Comparison of ENCODE assay signal across 14 cellular contexts in the genomic region with DNA sequence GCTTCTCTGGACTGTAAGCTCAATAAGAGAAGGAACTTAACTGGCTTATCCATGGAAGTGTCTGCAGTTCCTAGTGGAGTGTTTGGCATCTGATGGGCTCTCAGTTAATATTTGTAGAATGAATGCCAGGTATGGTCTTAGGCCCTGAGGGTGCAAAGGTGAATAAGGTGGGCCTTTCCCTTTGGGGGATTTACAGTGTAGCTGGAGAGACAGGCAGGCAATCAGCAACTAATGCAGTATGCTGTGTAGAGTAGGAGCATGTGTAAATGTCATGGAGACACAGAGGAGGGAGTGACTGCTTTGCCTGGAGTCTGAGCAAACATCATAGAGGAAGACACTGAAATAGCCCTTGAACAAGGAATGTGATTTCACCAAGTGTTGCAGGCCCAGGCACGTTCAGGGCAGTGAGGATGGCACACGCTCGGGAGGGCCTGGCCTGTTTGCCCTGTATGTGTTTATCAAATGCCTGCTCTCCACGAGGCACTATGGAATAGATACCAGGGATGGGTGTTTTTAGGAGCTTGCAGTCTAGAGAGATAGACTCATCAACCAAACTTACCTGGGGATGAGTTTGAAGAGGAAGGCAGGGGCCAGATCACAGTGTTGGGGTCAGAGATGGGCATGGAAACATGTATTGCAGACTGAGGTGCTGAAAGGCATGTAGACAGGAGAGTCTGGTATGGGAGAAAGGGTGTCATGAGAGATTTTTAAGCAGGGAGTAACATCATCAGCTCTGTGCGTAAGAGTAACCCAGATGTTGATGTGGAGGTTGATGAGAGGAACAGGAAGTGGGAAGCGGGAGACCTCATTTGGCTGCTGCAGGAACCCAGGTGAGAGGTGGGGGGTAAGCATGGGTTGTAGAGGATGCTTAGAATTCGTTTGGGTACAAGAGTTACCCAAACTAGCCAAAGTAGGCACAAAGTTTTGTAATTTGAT. TPM values are rescaled to one million over a fixed set of nuclear protein-coding genes. Genes with fewer than 3 reads are reported as not detected.
DNase-seq lines count a peak whose midpoint lies in the region; ATAC-seq, FAIRE-seq and TF ChIP-seq lines count a peak whose summit lies in the region.
"Had no signal": no experiment of that assay in that cellular context is flagged by ENCODE, and none has a peak within 500 bp of the region (broad histone marks: within the 10 kb centered on the region; RNA-seq: fewer than 3 reads in every experiment).

No MANE protein-coding gene starts in this region.

- CTCF ChIA-PET in activated CD4-positive, alpha-beta memory T cell treated with anti-CD3 and anti-CD28 coated beads for 36 hours (lab: Charles Lee), result interaction anchor here (1.8 kb wide), 1 partner anchor 54 kb away, joined by 4 read pairs; the partner anchor contains the start of gene PLXNC1

- H3K9me3 ChIP-seq in Loucy (ENCODE audit: insufficient read depth, low read depth, low read length) (no peaks in the 10 kb centered on the region), keratinocyte (ENCODE audit: control insufficient read depth, low read depth, low read length) (no peaks in the 10 kb centered on the region), kidney (ENCODE audit: control insufficient read depth in 1 of 2, low read length in 2 of 2) (no peaks in the 10 kb centered on the region)

- intact Hi-C loops in activated CD4-positive, alpha-beta memory T cell treated with anti-CD3 and anti-CD28 coated beads for 36 hours (cut with micrococcal nuclease), result no loop called here
- intact Hi-C loops in kidney (cut with DNase I), result no loop called here

- no peaks in the 10 kb centered on the region for H3K36me3 ChIP-seq in Loucy (ENCODE audit: insufficient read depth, low read length)
- H3K36me3 ChIP-seq in keratinocyte (ENCODE audit: control insufficient read depth in 2 of 2, extremely low read depth in 1 of 2, insufficient read depth in 2 of 2, low read length in 2 of 2), result no peaks in the 10 kb centered on the region
- no peaks in the 10 kb centered on the region for H3K36me3 ChIP-seq in kidney (ENCODE audit: control insufficient read depth in 1 of 2, insufficient read depth in 2 of 2, low read length in 2 of 2)

- peak overlapping the region; percentile 10 for H3K9ac ChIP-seq in Loucy (ENCODE audit: low read depth, low read length, poor library complexity, severe bottlenecking)
- H3K9ac ChIP-seq in keratinocyte (ENCODE audit: control insufficient read depth, extremely low read depth, insufficient read depth, low read length), result no peak overlapping the region
- no peak overlapping the region for H3K9ac ChIP-seq in kidney (ENCODE audit: low read length in 2 of 2)

- DNase-seq in DMS153 treated with DMSO at 0.1 percent for 48 hours (lab: John Stamatoyannopoulos, UW; ENCODE audit: unreplicated experiment) (peak; percentile 62), keratinocyte (ENCODE audit: low read depth, low spot score) (peak; percentile 5), NCI-H1930 (lab: John Stamatoyannopoulos, UW) (no peak), kidney (no peak)
- peak; percentile 25 for DNase-seq in activated CD4-positive, alpha-beta memory T cell treated with anti-CD3 and anti-CD28 coated beads for 36 hours
- DNase-seq: activated CD4-positive, alpha-beta T cell treated with anti-CD3 and anti-CD28 coated beads, Interleukin-2, amount 50 U/mL, for 48 hours; dorsolateral prefrontal cortex; kidney glomerular epithelial cell; NCI-H1092 treated with DMSO at 0.1 percent for 48 hours had no signal

- H4K20me1 ChIP-seq in Loucy (ENCODE audit: insufficient read depth, low read length, poor library complexity, severe bottlenecking), result no peaks in the 10 kb centered on the region
- no peaks in the 10 kb centered on the region for H4K20me1 ChIP-seq in keratinocyte (ENCODE audit: control insufficient read depth, extremely low read depth, insufficient read depth, low read length)

- no peaks in the 10 kb centered on the region for H3K79me2 ChIP-seq in Loucy (ENCODE audit: insufficient read depth, low read length)
- H3K79me2 ChIP-seq in keratinocyte (ENCODE audit: control insufficient read depth, insufficient read depth, low read length), result no peaks in the 10 kb centered on the region

- no peaks in the 10 kb centered on the region for H3K9me2 ChIP-seq in Loucy (replicated peaks; ENCODE audit: low read depth, low read length)

- H2AFZ ChIP-seq in Loucy (ENCODE audit: low read length), result no peak overlapping the region
- H2AFZ ChIP-seq in keratinocyte (ENCODE audit: control insufficient read depth, low read length), result peak overlapping the region; percentile 17

- FAIRE-seq in keratinocyte (lab: Jason Lieb, UNC) (peak; percentile 56), kidney (lab: Jason Lieb, UNC) (no peak)
- FAIRE-seq: frontal cortex had no signal

- H3K4me1 Mint-ChIP-seq in activated CD4-positive, alpha-beta memory T cell treated with anti-CD3 and anti-CD28 coated beads for 36 hours (ENCODE audit: low read depth), result peaks cover 46% of the 10 kb centered on the region

- H3K27ac Mint-ChIP-seq in activated CD4-positive, alpha-beta memory T cell treated with anti-CD3 and anti-CD28 coated beads for 36 hours, result no peak overlapping the region

- no peaks in the 10 kb centered on the region for H3K27me3 ChIP-seq in Loucy (ENCODE audit: insufficient read depth, low read length, poor library complexity, severe bottlenecking)
- no peaks in the 10 kb centered on the region for H3K27me3 ChIP-seq in keratinocyte (ENCODE audit: control insufficient read depth, extremely low read depth, insufficient read depth, low read length)
- H3K27me3 ChIP-seq: dorsolateral prefrontal cortex had no signal

- peaks cover 6% of the 10 kb centered on the region for H3K36me3 Mint-ChIP-seq in activated CD4-positive, alpha-beta memory T cell treated with anti-CD3 and anti-CD28 coated beads for 36 hours

- TF ChIP-seq CTCF in Loucy (conservative IDR thresholded peaks at IDR 0.05; ENCODE audit: low read length) (no peak), keratinocyte (optimal IDR thresholded peaks at IDR 0.05 in 1 of 3, IDR thresholded peaks at IDR 0.05 in 1 of 3, conservative IDR thresholded peaks at IDR 0.05 in 1 of 3; ENCODE audit: extremely low read depth in 1 of 3, insufficient read depth in 2 of 3, low read length in 3 of 3) (no peak), kidney (IDR thresholded peaks at IDR 0.05; ENCODE audit: borderline replicate concordance, extremely low read depth, insufficient read depth) (no peak)

- H3K27ac ChIP-seq in keratinocyte (ENCODE audit: control insufficient read depth, insufficient read depth, low read length) (no peak overlapping the region), kidney (ENCODE audit: low read depth in 2 of 2, low read length in 2 of 2) (no peak overlapping the region)
- H3K27ac ChIP-seq: C4-2B, dorsolateral prefrontal cortex had no signal

- dilution Hi-C loops in keratinocyte (cut with MboI; ENCODE audit: extremely low pct_ligation_motif_present, low sequenced_read_pairs), result no loop called here

- ATAC-seq in GM18861 (IDR thresholded peaks at IDR 0.05; ENCODE audit: unreplicated experiment), result no peak
- ATAC-seq in GM21423 (IDR thresholded peaks at IDR 0.05; ENCODE audit: unreplicated experiment), result no peak

- H3K4me3 Mint-ChIP-seq in activated CD4-positive, alpha-beta memory T cell treated with anti-CD3 and anti-CD28 coated beads for 36 hours, result no peak overlapping the region

- no peaks in the 10 kb centered on the region for H3K9me1 ChIP-seq in keratinocyte (ENCODE audit: control insufficient read depth, extremely low read depth, insufficient read depth, low read length)

- no peak overlapping the region for H3K4me2 ChIP-seq in Loucy (ENCODE audit: low read depth, low read length, poor library complexity, severe bottlenecking)
- no peak overlapping the region for H3K4me2 ChIP-seq in keratinocyte (ENCODE audit: control insufficient read depth, extremely low read depth, insufficient read depth, low read depth, low read length)

- H3K4me3 ChIP-seq in Loucy (ENCODE audit: low read length, poor library complexity, severe bottlenecking), result no peak overlapping the region
- H3K4me3 ChIP-seq in keratinocyte (ENCODE audit: control insufficient read depth in 2 of 3, extremely low read depth in 1 of 3, insufficient read depth in 2 of 3, low read depth in 1 of 3, low read length in 3 of 3), result no peak overlapping the region
- H3K4me3 ChIP-seq in kidney (ENCODE audit: low read length in 2 of 2), result no peak overlapping the region
- H3K4me3 ChIP-seq: dorsolateral prefrontal cortex had no signal

- 0 out of 2 replicates have a peak, but pooled peaks cover 8% of the 10 kb centered on the region for H3F3A ChIP-seq in Loucy (ENCODE audit: low read depth)

- H3K9me3 Mint-ChIP-seq in activated CD4-positive, alpha-beta memory T cell treated with anti-CD3 and anti-CD28 coated beads for 36 hours, result no peaks in the 10 kb centered on the region

- POLR2A ChIA-PET in activated CD4-positive, alpha-beta memory T cell treated with anti-CD3 and anti-CD28 coated beads for 36 hours (lab: Charles Lee), result no interaction called here

- H3K27me3 Mint-ChIP-seq in activated CD4-positive, alpha-beta memory T cell treated with anti-CD3 and anti-CD28 coated beads for 36 hours, result no peaks in the 10 kb centered on the region

- H3K4me1 ChIP-seq in Loucy (ENCODE audit: insufficient read depth, low read length, poor library complexity, severe bottlenecking) (peaks cover 47% of the 10 kb centered on the region), keratinocyte (ENCODE audit: control insufficient read depth, extremely low read depth, insufficient read depth, low read length) (peaks cover 9% of the 10 kb centered on the region), kidney (ENCODE audit: control insufficient read depth in 1 of 2, insufficient read depth in 1 of 2, low read depth in 1 of 2, low read length in 2 of 2) (no peaks in the 10 kb centered on the region)

RNA-seq across cellular contexts. Expression of gene PLXNC1, which starts 54.1 kb away (rescaled TPM):
- total RNA-seq in activated CD4-positive, alpha-beta memory T cell treated with anti-CD3 and anti-CD28 coated beads for 36 hours, result 1 to 10 TPM; 5.7 to 6.2 TPM
- polyA plus RNA-seq in keratinocyte, result 0.17 to 0.23 TPM (median 0.18 TPM) in 3 replicates
- polyA plus RNA-seq in keratinocyte (2011; ENCODE audit: low read depth), result not detected
- polyA plus RNA-seq in keratinocyte (2011; cell fraction: cytosol; rRNA removed), result 0.14 and 0.15 TPM in 2 replicates
- polyA plus RNA-seq in keratinocyte (2011; cell fraction: nucleus; rRNA removed), result 0.08 and 0.25 TPM in 2 replicates
- polyA plus RNA-seq in keratinocyte (2012; ENCODE audit: low replicate concordance), result 0.10 and 0.24 TPM in 2 replicates
- 0.23 to 0.48 TPM in 2 of 3 replicates, not detected in the other for polyA minus RNA-seq in keratinocyte
- polyA minus RNA-seq in keratinocyte (2011; cell fraction: cytosol; rRNA and poly(A)+ RNA removed), result not detected
- 0.11 TPM in 1 of 2 replicates, not detected in the other for polyA minus RNA-seq in keratinocyte (2011; cell fraction: nucleus; rRNA and poly(A)+ RNA removed)
- 11.6 TPM for total RNA-seq in kidney
- 1.8 TPM for polyA plus RNA-seq in kidney (ENCODE audit: insufficient read depth, low read depth, low replicate concordance)

Comparison
In these comparisons a context has a peak if more than half of its experiments do, and no peak if none do; other contexts are left out.
1. DNase-seq: peak in DMS153 treated with DMSO at 0.1 percent for 48 hours (single experiment), activated CD4-positive, alpha-beta memory T cell treated with anti-CD3 and anti-CD28 coated beads for 36 hours (single experiment) and keratinocyte (single experiment); none in NCI-H1930 (0 of 2) and kidney (single experiment).